ENCODE assay signal across 25 cellular contexts in genomic region chr2:121245913-121246312, GRCh38. TPM values are rescaled to one million over a fixed set of nuclear protein-coding genes. Genes with fewer than 3 reads are reported as not detected.
A peak's percentile ranks its signal among the peaks of the same experiment; 100 is the strongest.
DNase-seq lines count a peak whose midpoint lies in the region; ATAC-seq and TF ChIP-seq lines count a peak whose summit lies in the region.
"Had no signal": no experiment of that assay in that cellular context is flagged by ENCODE, and none has a peak within 500 bp of the region (broad histone marks: within the 10 kb centered on the region; RNA-seq: fewer than 3 reads in every experiment).

No MANE protein-coding gene starts in this region.

- no peak overlapping the region for H3K4me3 Mint-ChIP-seq in WTC11
- H3K4me3 Mint-ChIP-seq in effector memory CD8-positive, alpha-beta T cell: no peak overlapping the region
- H3K4me3 Mint-ChIP-seq: B cell; CD8-positive, alpha-beta T cell; IgD-negative memory B cell had no signal

- H3K27ac Mint-ChIP-seq in WTC11: no peak overlapping the region
- no peak overlapping the region for H3K27ac Mint-ChIP-seq in effector memory CD8-positive, alpha-beta T cell
- H3K27ac Mint-ChIP-seq: B cell; CD8-positive, alpha-beta T cell had no signal

- no peak overlapping the region for H4K8ac ChIP-seq in mesendoderm (ENCODE audit: low read depth, low read length)

- POLR2A ChIA-PET in WTC11 (lab: Charles Lee): no interaction called here

- H2BK120ac ChIP-seq in mesendoderm (ENCODE audit: low read depth, low read length): no peak overlapping the region

- H2BK5ac ChIP-seq in mesendoderm (ENCODE audit: low read length): no peak overlapping the region

- H3K9me3 ChIP-seq in upper lobe of right lung: no peaks in the 10 kb centered on the region
- H3K9me3 ChIP-seq: Peyer's patch had no signal

- no peaks in the 10 kb centered on the region for H3K27me3 Mint-ChIP-seq in WTC11 (ENCODE audit: low read depth)
- H3K27me3 Mint-ChIP-seq in effector memory CD8-positive, alpha-beta T cell: peaks cover 0 to 14% of the 10 kb centered on the region in 2 donors
- H3K27me3 Mint-ChIP-seq: B cell, IgD-negative memory B cell had no signal

- H3K36me3 ChIP-seq in mesendoderm (ENCODE audit: control insufficient read depth, insufficient read depth, low read length) (no peaks in the 10 kb centered on the region), upper lobe of right lung (no peaks in the 10 kb centered on the region)
- H3K36me3 ChIP-seq: Peyer's patch had no signal

- no peak overlapping the region for H2BK15ac ChIP-seq in mesendoderm (replicated peaks; ENCODE audit: low read depth)

- no peak overlapping the region for H3K4me3 ChIP-seq in mesendoderm (ENCODE audit: low read length)
- no peak overlapping the region for H3K4me3 ChIP-seq in upper lobe of right lung
- H3K4me3 ChIP-seq: Peyer's patch, SK-N-MC had no signal

- TF ChIP-seq CTCF in WTC11 (IDR thresholded peaks at IDR 0.05) (no peak), upper lobe of right lung (IDR thresholded peaks at IDR 0.05) (no peak)

- no peak overlapping the region for H3K23ac ChIP-seq in mesendoderm (ENCODE audit: low read length)

- no peaks in the 10 kb centered on the region for H3K36me3 Mint-ChIP-seq in WTC11
- no peaks in the 10 kb centered on the region for H3K36me3 Mint-ChIP-seq in effector memory CD8-positive, alpha-beta T cell (ENCODE audit: insufficient read depth)
- H3K36me3 Mint-ChIP-seq: CD8-positive, alpha-beta T cell had no signal

- H3K9me3 Mint-ChIP-seq in WTC11: no peaks in the 10 kb centered on the region
- H3K9me3 Mint-ChIP-seq in effector memory CD8-positive, alpha-beta T cell: no peaks in the 10 kb centered on the region
- H3K9me3 Mint-ChIP-seq: CD8-positive, alpha-beta T cell; IgD-negative memory B cell had no signal

- H3K4me2 ChIP-seq in mesendoderm (ENCODE audit: low read length): no peak overlapping the region

- no CpG with 5 or more reads among the region's 4 CpGs for WGBS in mesendoderm (ENCODE audit: extremely low coverage, insufficient coverage, low lambda C conversion rate)

- H4K5ac ChIP-seq in mesendoderm (ENCODE audit: low read length): no peak overlapping the region

- H3K4ac ChIP-seq in mesendoderm (ENCODE audit: low read depth, low read length): no peak overlapping the region

- no peak overlapping the region for H2AK5ac ChIP-seq in mesendoderm (ENCODE audit: low read length)

- DNase-seq in activated effector memory CD4-positive, alpha-beta T cell treated with anti-CD3 and anti-CD28 coated beads, Interleukin-2, amount 50 U/mL, for 16 hours: peak; percentile 47
- DNase-seq in activated effector memory CD4-positive, alpha-beta T cell treated with Interleukin-2 at 50 U/mL for 16 hours: no peak
- DNase-seq in WTC11 (ENCODE audit: low spot score) (no peak), mesendoderm (peak; percentile 18), upper lobe of right lung (peak; percentile 29)
- DNase-seq in effector memory CD8-positive, alpha-beta T cell: no peak
- DNase-seq: CD8-positive, alpha-beta T cell; DMS153; DND-41; NCI-H1048; NCI-H1417; NCI-H1694; NCI-H2029 treated with DMSO at 0.1 percent for 48 hours; NCI-H2227 treated with DMSO at 0.1 percent for 48 hours; NCI-H510A; NCI-H69; Peyer's patch; SIG-M5 had no signal

- H3K9ac ChIP-seq in mesendoderm (ENCODE audit: low read length): no peak overlapping the region

- H3K79me1 ChIP-seq in mesendoderm (ENCODE audit: low read length): no peaks in the 10 kb centered on the region

- H3K18ac ChIP-seq in mesendoderm (ENCODE audit: low read length): no peak overlapping the region

- H3K79me2 ChIP-seq in mesendoderm (ENCODE audit: control insufficient read depth, insufficient read depth, low read length): no peaks in the 10 kb centered on the region

- H3K4me1 ChIP-seq in mesendoderm (ENCODE audit: control insufficient read depth, low read depth, low read length) (no peaks in the 10 kb centered on the region), upper lobe of right lung (no peaks in the 10 kb centered on the region)
- H3K4me1 ChIP-seq: Peyer's patch had no signal

- ATAC-seq in WTC11 (no peak), upper lobe of right lung (no peak), GM18873 (IDR thresholded peaks at IDR 0.05; ENCODE audit: low FRiP score, unreplicated experiment) (no peak), GM19351 (IDR thresholded peaks at IDR 0.05; ENCODE audit: unreplicated experiment) (no peak)
- no peak for ATAC-seq in effector memory CD8-positive, alpha-beta T cell (replicated peaks)
- ATAC-seq: CD8-positive, alpha-beta T cell had no signal

- H3K4me1 Mint-ChIP-seq in WTC11: peaks cover 2% of the 10 kb centered on the region; the same call in 1 of the 2 replicates
- H3K4me1 Mint-ChIP-seq in effector memory CD8-positive, alpha-beta T cell (ENCODE audit: low read depth in 2 of 2): no peaks in the 10 kb centered on the region
- H3K4me1 Mint-ChIP-seq: B cell had no signal

- H3K27ac ChIP-seq in mesendoderm (ENCODE audit: low read depth, low read length) (no peak overlapping the region), upper lobe of right lung (no peak overlapping the region)
- H3K27ac ChIP-seq: 22Rv1, C4-2B, Peyer's patch, SK-N-MC had no signal

- no peak overlapping the region for H3K56ac ChIP-seq in mesendoderm (ENCODE audit: low read length)

- no peaks in the 10 kb centered on the region for H3K27me3 ChIP-seq in mesendoderm (ENCODE audit: insufficient read depth, low read length, poor library complexity)
- no peaks in the 10 kb centered on the region for H3K27me3 ChIP-seq in upper lobe of right lung
- H3K27me3 ChIP-seq: Peyer's patch had no signal

- CTCF ChIA-PET in WTC11 (lab: Charles Lee): no interaction called here

- intact Hi-C loops in upper lobe of right lung (cut with DNase I): no loop called here

TF ChIP-seq in WTC11, 78 proteins besides CTCF, POLR2A, EP300 and RAD21:
- TF ChIP-seq ZNF423 (CRISPR knock-in tag; IDR thresholded peaks at IDR 0.05): no peak
- no peak for TF ChIP-seq ZNF416 (CRISPR knock-in tag; IDR thresholded peaks at IDR 0.05)
- no peak for TF ChIP-seq NFYB (CRISPR knock-in tag; conservative IDR thresholded peaks at IDR 0.05; ENCODE audit: low read depth)
- peak; percentile 90 for TF ChIP-seq GABPB1 (CRISPR knock-in tag; IDR thresholded peaks at IDR 0.05)
- no peak for TF ChIP-seq NR3C1 (CRISPR knock-in tag; conservative IDR thresholded peaks at IDR 0.05; ENCODE audit: low read depth)
- TF ChIP-seq, protein P1, sequence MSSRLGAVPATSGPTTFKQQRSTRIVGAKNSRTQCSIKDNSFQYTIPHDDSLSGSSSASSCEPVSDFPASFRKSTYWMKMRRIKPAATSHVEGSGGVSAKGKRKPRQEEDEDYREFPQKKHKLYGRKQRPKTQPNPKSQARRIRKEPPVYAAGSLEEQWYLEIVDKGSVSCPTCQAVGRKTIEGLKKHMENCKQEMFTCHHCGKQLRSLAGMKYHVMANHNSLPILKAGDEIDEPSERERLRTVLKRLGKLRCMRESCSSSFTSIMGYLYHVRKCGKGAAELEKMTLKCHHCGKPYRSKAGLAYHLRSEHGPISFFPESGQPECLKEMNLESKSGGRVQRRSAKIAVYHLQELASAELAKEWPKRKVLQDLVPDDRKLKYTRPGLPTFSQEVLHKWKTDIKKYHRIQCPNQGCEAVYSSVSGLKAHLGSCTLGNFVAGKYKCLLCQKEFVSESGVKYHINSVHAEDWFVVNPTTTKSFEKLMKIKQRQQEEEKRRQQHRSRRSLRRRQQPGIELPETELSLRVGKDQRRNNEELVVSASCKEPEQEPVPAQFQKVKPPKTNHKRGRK (CRISPR knock-in tag; IDR thresholded peaks at IDR 0.05; ENCODE audit: borderline replicate concordance): no peak

RNA-seq across cellular contexts. Expression of gene TFCP2L1, which starts 39.1 kb away (rescaled TPM):
- total RNA-seq in WTC11 (2021) (3.3 to 4.3 TPM (median 3.7 TPM) in 3 replicates), upper lobe of right lung (22.0 TPM)
- 0.63 TPM for polyA plus RNA-seq in mesendoderm (2013, experiment 1 of 2)
- 0.81 TPM for polyA plus RNA-seq in mesendoderm (2013, experiment 2 of 2)
- total RNA-seq: B cell had no signal

Comparison
In these comparisons a context has a peak if more than half of its experiments do, and no peak if none do; other contexts are left out.
1. DNase-seq: peak in activated effector memory CD4-positive, alpha-beta T cell treated with anti-CD3 and anti-CD28 coated beads, Interleukin-2, amount 50 U/mL, for 16 hours (single experiment), mesendoderm (single experiment) and upper lobe of right lung (single experiment); none in activated effector memory CD4-positive, alpha-beta T cell treated with Interleukin-2 at 50 U/mL for 16 hours (single experiment), WTC11 (single experiment) and effector memory CD8-positive, alpha-beta T cell (0 of 3).